9 cellular contexts compared by ENCODE assay signal in genomic region chr19:45047188-45047797, GRCh38. TPM values are rescaled to one million over a fixed set of nuclear protein-coding genes. Genes with fewer than 3 reads are reported as not detected.
DNase-seq lines count a peak whose midpoint lies in the region; ATAC-seq and TF ChIP-seq lines count a peak whose summit lies in the region.
"Had no signal": no experiment of that assay in that cellular context is flagged by ENCODE, and none has a peak within 500 bp of the region (broad histone marks: within the 10 kb centered on the region; RNA-seq: fewer than 3 reads in every experiment).

No MANE protein-coding gene starts in this region.

- peak overlapping the region; percentile 56 to 62 for H3K4me3 ChIP-seq in neutrophil (ENCODE audit: low read depth in 1 of 2, low read length in 1 of 2)

- peaks cover 30% of the 10 kb centered on the region in 2 experiments for H3K4me1 ChIP-seq in neutrophil (ENCODE audit: control insufficient read depth in 1 of 2, insufficient read depth in 1 of 2, low read depth in 1 of 2, low read length in 1 of 2)

- H3K9me3 ChIP-seq in neutrophil: no peaks in the 10 kb centered on the region

- no peaks in the 10 kb centered on the region for H3K4me1 Mint-ChIP-seq in WTC11

- no peak for DNase-seq in WTC11 (ENCODE audit: low spot score)
- no peak for DNase-seq in NCI-H1105 treated with DMSO at 0.1 percent for 48 hours (lab: John Stamatoyannopoulos, UW)
- DNase-seq: activated CD4-positive, CD25-positive, alpha-beta regulatory T cell had no signal

- CTCF ChIA-PET in WTC11 (lab: Charles Lee): interaction anchor here (2.1 to 7.3 kb wide), 2 partner anchors 12 to 58 kb away, joined by 7 to 37 read pairs; no protein-coding TSS in a partner anchor

- H3K4me3 Mint-ChIP-seq in WTC11: no peak overlapping the region

- H3K27me3 ChIP-seq in neutrophil: no peaks in the 10 kb centered on the region

- no peaks in the 10 kb centered on the region for H3K9me3 Mint-ChIP-seq in WTC11

- TF ChIP-seq CTCF in WTC11 (IDR thresholded peaks at IDR 0.05) (no peak), neutrophil (IDR thresholded peaks at IDR 0.05) (peak; percentile 50)

- H3K27me3 Mint-ChIP-seq in WTC11 (ENCODE audit: low read depth): no peaks in the 10 kb centered on the region

- H3K36me3 ChIP-seq in neutrophil: peaks cover 47% of the 10 kb centered on the region

- H3K27ac ChIP-seq in neutrophil: peak overlapping the region; percentile 89

- peak; percentile 72 for ATAC-seq in GM19035 (IDR thresholded peaks at IDR 0.05; ENCODE audit: unreplicated experiment)
- ATAC-seq in HG03378 (IDR thresholded peaks at IDR 0.05; ENCODE audit: unreplicated experiment): peak; percentile 49
- no peak for ATAC-seq in WTC11
- ATAC-seq in HG02571 (IDR thresholded peaks at IDR 0.05; ENCODE audit: unreplicated experiment): no peak
- no peak for ATAC-seq in GM18909 (IDR thresholded peaks at IDR 0.05; ENCODE audit: poor library complexity, unreplicated experiment)
- no peak for ATAC-seq in GM18519 (IDR thresholded peaks at IDR 0.05; ENCODE audit: low FRiP score, unreplicated experiment)

- POLR2A ChIA-PET in WTC11 (lab: Charles Lee): interaction anchor here (0.7 kb wide), 1 partner anchor 74 kb away, joined by 4 read pairs; no protein-coding TSS in a partner anchor

- H3K27ac Mint-ChIP-seq in WTC11: 0 out of 2 replicates have a peak overlapping the region, but pooled peaks have one; percentile 39

- peaks cover 33% of the 10 kb centered on the region for H3K36me3 Mint-ChIP-seq in WTC11

TF ChIP-seq in WTC11, 78 proteins besides CTCF, POLR2A, EP300 and RAD21:
- no peak for TF ChIP-seq ZNF532 (CRISPR knock-in tag; IDR thresholded peaks at IDR 0.05; ENCODE audit: borderline replicate concordance)
- TF ChIP-seq ZNF512 (CRISPR knock-in tag; IDR thresholded peaks at IDR 0.05; ENCODE audit: borderline replicate concordance): no peak

RNA-seq across cellular contexts. Expression of gene CLASRP, which starts 8.4 kb away (rescaled TPM):
- 85.0 to 88.9 TPM (median 88.0 TPM) in 3 replicates for total RNA-seq in WTC11 (2021)

RNA-seq across cellular contexts. Expression of gene ZNF296, which starts 29.0 kb away (rescaled TPM):
- 13.4 to 14.8 TPM (median 13.8 TPM) in 3 replicates for total RNA-seq in WTC11 (2021)

RNA-seq across cellular contexts. Expression of gene GEMIN7, which starts 31.8 kb away (rescaled TPM):
- total RNA-seq in WTC11 (2021): 55.0 to 60.3 TPM (median 55.3 TPM) in 3 replicates

RNA-seq across cellular contexts. Expression of gene PPP1R37, which starts 45.7 kb away (rescaled TPM):
- total RNA-seq in WTC11 (2021): 34.5 to 35.9 TPM (median 35.4 TPM) in 3 replicates

RNA-seq across cellular contexts. Expression of gene RELB, which starts 46.0 kb away (rescaled TPM):
- 8.9 to 10.6 TPM (median 9.9 TPM) in 3 replicates for total RNA-seq in WTC11 (2021)

Comparison
In these comparisons a context has a peak if more than half of its experiments do, and no peak if none do; other contexts are left out.
1. ATAC-seq: peak in GM19035 (single experiment) and HG03378 (single experiment); none in WTC11 (single experiment), HG02571 (single experiment), GM18909 (single experiment) and GM18519 (single experiment).